ENCODE assay signal across 21 cellular contexts in the genomic region with DNA sequence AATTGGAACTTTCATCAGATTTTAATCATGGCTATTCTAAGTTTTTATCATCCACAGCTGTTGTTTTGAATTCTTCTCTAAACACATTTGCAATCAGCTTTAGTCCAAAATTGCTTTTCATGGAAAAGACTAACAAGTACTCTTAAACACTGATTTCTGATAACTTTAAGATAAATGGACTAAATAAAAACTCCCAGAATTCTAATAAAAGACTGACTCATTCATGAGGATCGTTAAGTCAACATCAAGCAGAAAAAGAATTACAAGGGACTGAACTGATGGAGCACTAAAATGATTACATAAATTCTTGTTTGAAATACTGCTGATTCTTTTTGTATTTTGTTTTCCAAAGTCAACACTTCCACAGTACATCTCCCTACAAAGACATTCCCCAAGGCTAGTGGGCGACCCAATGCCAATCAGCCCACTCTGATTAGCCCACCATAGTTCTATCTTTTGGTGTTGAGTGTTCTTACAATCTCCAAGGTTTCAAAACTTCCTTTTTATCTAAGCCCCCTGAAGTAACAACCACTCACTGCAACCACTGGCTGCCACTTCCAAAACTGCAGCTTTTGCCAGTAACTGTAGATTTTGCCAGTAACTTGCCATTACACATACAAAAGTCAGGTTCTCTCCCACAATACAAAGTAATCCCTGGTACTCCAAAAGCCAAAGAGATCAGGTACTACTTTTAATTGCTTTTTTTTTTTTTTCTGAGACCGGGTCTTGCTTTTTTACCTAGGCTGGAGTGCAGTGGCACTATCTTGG. TPM values are rescaled to one million over a fixed set of nuclear protein-coding genes. Genes with fewer than 3 reads are reported as not detected.
A peak's percentile ranks its signal among the peaks of the same experiment; 100 is the strongest.
DNase-seq lines count a peak whose midpoint lies in the region; ATAC-seq, FAIRE-seq and TF ChIP-seq lines count a peak whose summit lies in the region.
"Had no signal": no experiment of that assay in that cellular context is flagged by ENCODE, and none has a peak within 500 bp of the region (broad histone marks: within the 10 kb centered on the region; RNA-seq: fewer than 3 reads in every experiment).

No MANE protein-coding gene starts in this region.

- peaks cover 2% of the 10 kb centered on the region for H3K4me1 Mint-ChIP-seq in osteocyte (ENCODE audit: unreplicated experiment)

- dilution Hi-C loops in endothelial cell of umbilical vein (cut with MboI; ENCODE audit: extremely low pct_ligation_motif_present, low sequenced_read_pairs), result no loop called here

- no peak for TF ChIP-seq POLR2A in endothelial cell of umbilical vein (IDR thresholded peaks at IDR 0.05; ENCODE audit: low read depth, low read length)

- H3K27me3 Mint-ChIP-seq in osteocyte (ENCODE audit: unreplicated experiment), result peaks cover 37% of the 10 kb centered on the region

- ATAC-seq in HG03354 (IDR thresholded peaks at IDR 0.05; ENCODE audit: poor library complexity, severe bottlenecking, unreplicated experiment), result no peak
- ATAC-seq: CD8-positive, alpha-beta T cell had no signal

- H3K4me1 ChIP-seq in endothelial cell of umbilical vein (ENCODE audit: control insufficient read depth, extremely low read depth, insufficient read depth, low read length), result no peaks in the 10 kb centered on the region

- H3K9me3 Mint-ChIP-seq in osteocyte (ENCODE audit: unreplicated experiment), result no peaks in the 10 kb centered on the region
- H3K9me3 Mint-ChIP-seq: CD8-positive, alpha-beta T cell had no signal

- no peak overlapping the region for H3K27ac Mint-ChIP-seq in osteocyte (ENCODE audit: unreplicated experiment)
- H3K27ac Mint-ChIP-seq: CD8-positive, alpha-beta T cell had no signal

- H3K9me3 ChIP-seq in endothelial cell of umbilical vein (replicated peaks; ENCODE audit: control insufficient read depth, insufficient read depth, low read length), result no peaks in the 10 kb centered on the region

- no peaks in the 10 kb centered on the region for H3K9me1 ChIP-seq in endothelial cell of umbilical vein (replicated peaks; ENCODE audit: control insufficient read depth, extremely low read depth, insufficient read depth, low read length)

- H3K4me2 ChIP-seq in endothelial cell of umbilical vein (ENCODE audit: insufficient read depth, low read length), result no peak overlapping the region

- BruUV-seq in endothelial cell of umbilical vein (replicated peaks; lab: Mats Ljungman, UMichigan), result no TSS peak

- TF ChIP-seq CTCF in BJ (IDR thresholded peaks at IDR 0.05; ENCODE audit: insufficient read depth, low read depth, low read length) (no peak), endothelial cell of umbilical vein (IDR thresholded peaks at IDR 0.05; ENCODE audit: extremely low read depth in 1 of 2, insufficient read depth in 1 of 2, low read depth in 1 of 2, low read length in 2 of 2) (no peak), osteocyte (IDR thresholded peaks at IDR 0.05) (no peak)

- POLR2A ChIA-PET in BJ (lab: Charles Lee) (interaction anchor here (0.7 kb wide), 1 partner anchor 68 kb away, joined by 6 read pairs; no protein-coding TSS in a partner anchor), endothelial cell of umbilical vein (lab: Charles Lee) (no interaction called here)

- intact Hi-C loops in endothelial cell of umbilical vein (cut with micrococcal nuclease), result no loop called here

- H3K79me2 ChIP-seq in endothelial cell of umbilical vein (ENCODE audit: control insufficient read depth, insufficient read depth, low read length), result no peaks in the 10 kb centered on the region

- H4K20me1 ChIP-seq in endothelial cell of umbilical vein (replicated peaks; ENCODE audit: control insufficient read depth, extremely low read depth, insufficient read depth, low read length), result no peaks in the 10 kb centered on the region

- no peak for FAIRE-seq in endothelial cell of umbilical vein (lab: Jason Lieb, UNC)
- FAIRE-seq: GM18507, HTR-8/SVneo had no signal

- H3K27ac ChIP-seq in endothelial cell of umbilical vein (ENCODE audit: insufficient read depth, low read depth, low read length), result no peak overlapping the region

- H3K4me3 ChIP-seq in BJ (ENCODE audit: low read depth, low read length), result no peak overlapping the region
- H3K4me3 ChIP-seq in endothelial cell of umbilical vein (replicated peaks in 1 of 3; ENCODE audit: insufficient read depth in 1 of 3, low read depth in 1 of 3, low read length in 3 of 3), result no peak overlapping the region

- H3K36me3 Mint-ChIP-seq in osteocyte (ENCODE audit: unreplicated experiment), result peaks cover 2% of the 10 kb centered on the region

- CTCF ChIA-PET in BJ (lab: Yijun Ruan, JAX), result no interaction called here
- CTCF ChIA-PET in endothelial cell of umbilical vein (lab: Charles Lee), result no interaction called here

- H3K9ac ChIP-seq in endothelial cell of umbilical vein (replicated peaks; ENCODE audit: extremely low read depth, insufficient read depth, low read length), result no peak overlapping the region

- no peaks in the 10 kb centered on the region for H3K36me3 ChIP-seq in BJ (ENCODE audit: control insufficient read depth, insufficient read depth, low read length)
- H3K36me3 ChIP-seq in endothelial cell of umbilical vein (ENCODE audit: control insufficient read depth in 2 of 2, extremely low read depth in 1 of 2, insufficient read depth in 2 of 2, low read length in 2 of 2), result no peaks in the 10 kb centered on the region

- DNase-seq in BJ (ENCODE audit: low read depth) (peak; percentile 56), HT-29 (ENCODE audit: low spot score) (peak; percentile 18), endothelial cell of umbilical vein (ENCODE audit: low read depth, low spot score) (no peak), osteocyte (ENCODE audit: extremely low spot score, unreplicated experiment) (peak; percentile 27), dedifferentiated amniotic fluid mesenchymal stem cell (ENCODE audit: extremely low spot score) (no peak), DMS 273 treated with DMSO at 0.1 percent for 48 hours (lab: John Stamatoyannopoulos, UW) (no peak), AG20443 (ENCODE audit: low spot score) (no peak)
- DNase-seq: C1 segment of cervical spinal cord; CD8-positive, alpha-beta T cell; DMS153; GOT3; KG1; NCI-H1417 treated with DMSO at 0.1 percent for 48 hours; NCI-H187; NCI-H446 treated with DMSO at 0.1 percent for 48 hours; NCI-H526 treated with DMSO at 0.1 percent for 48 hours; OCI-M1; Right ventricle myocardium superior had no signal

- no peak overlapping the region for H3K4me3 Mint-ChIP-seq in osteocyte (ENCODE audit: unreplicated experiment)
- H3K4me3 Mint-ChIP-seq: CD8-positive, alpha-beta T cell had no signal

- H3K27me3 ChIP-seq in BJ (ENCODE audit: control insufficient read depth, insufficient read depth, low read length), result no peaks in the 10 kb centered on the region
- H3K27me3 ChIP-seq in endothelial cell of umbilical vein (ENCODE audit: control insufficient read depth in 2 of 2, insufficient read depth in 2 of 2, low read length in 2 of 2), result no peaks in the 10 kb centered on the region

- peak overlapping the region; percentile 45 for H2AFZ ChIP-seq in endothelial cell of umbilical vein (ENCODE audit: low read depth, low read length)

TF ChIP-seq in endothelial cell of umbilical vein, 7 proteins besides CTCF, POLR2A, EP300 and RAD21:
- TF ChIP-seq FOS (IDR thresholded peaks at IDR 0.05; ENCODE audit: borderline replicate concordance, insufficient read depth, low read length), result no peak

RNA-seq across cellular contexts. Expression of gene NAA16, which starts 14.0 kb away (rescaled TPM):
- polyA plus RNA-seq in BJ (2011; rRNA removed) (4.8 and 9.1 TPM in 2 replicates), endothelial cell of umbilical vein (5.7 and 8.6 TPM in 2 replicates)
- polyA minus RNA-seq in BJ (2011; rRNA and poly(A)+ RNA removed), result 4.0 and 5.2 TPM in 2 replicates
- 8.0 and 10.9 TPM in 2 replicates for total RNA-seq in HT-29 (2014; rRNA removed; shearing (Covaris generic))
- total RNA-seq in endothelial cell of umbilical vein (24.1 and 26.1 TPM in 2 replicates), osteocyte (15.7 and 22.8 TPM in 2 replicates)
- polyA plus RNA-seq in endothelial cell of umbilical vein (2011; cell fraction: cytosol; rRNA removed), result 5.0 and 6.3 TPM in 2 replicates
- 47.8 and 69.0 TPM in 2 replicates for polyA plus RNA-seq in endothelial cell of umbilical vein (2011; cell fraction: nucleus; rRNA removed)
- polyA plus RNA-seq in endothelial cell of umbilical vein (2012), result 13.2 and 17.7 TPM in 2 replicates
- 11.5 and 12.8 TPM in 2 replicates for polyA minus RNA-seq in endothelial cell of umbilical vein
- polyA minus RNA-seq in endothelial cell of umbilical vein (2011; cell fraction: cytosol; rRNA and poly(A)+ RNA removed), result 8.8 TPM
- 38.2 and 45.8 TPM in 2 replicates for polyA minus RNA-seq in endothelial cell of umbilical vein (2011; cell fraction: nucleus; rRNA and poly(A)+ RNA removed)

RNA-seq across cellular contexts. Expression of gene MTRF1, which starts 33.7 kb away (rescaled TPM):
- polyA plus RNA-seq in BJ (2011; rRNA removed), result 5.2 and 8.7 TPM in 2 replicates
- polyA minus RNA-seq in BJ (2011; rRNA and poly(A)+ RNA removed), result 5.6 and 5.9 TPM in 2 replicates
- total RNA-seq in HT-29 (2014; rRNA removed; shearing (Covaris generic)), result 10.7 and 10.9 TPM in 2 replicates
- 13.3 and 16.3 TPM in 2 replicates for total RNA-seq in endothelial cell of umbilical vein
- polyA plus RNA-seq in endothelial cell of umbilical vein, result 6.5 and 8.0 TPM in 2 replicates
- polyA plus RNA-seq in endothelial cell of umbilical vein (2011; cell fraction: cytosol; rRNA removed), result 7.7 and 8.5 TPM in 2 replicates
- 43.1 and 52.4 TPM in 2 replicates for polyA plus RNA-seq in endothelial cell of umbilical vein (2011; cell fraction: nucleus; rRNA removed)
- 11.9 and 15.6 TPM in 2 replicates for polyA plus RNA-seq in endothelial cell of umbilical vein (2012)
- 6.4 and 11.2 TPM in 2 replicates for polyA minus RNA-seq in endothelial cell of umbilical vein
- polyA minus RNA-seq in endothelial cell of umbilical vein (2011; cell fraction: cytosol; rRNA and poly(A)+ RNA removed), result 7.9 TPM
- polyA minus RNA-seq in endothelial cell of umbilical vein (2011; cell fraction: nucleus; rRNA and poly(A)+ RNA removed), result 15.9 and 25.5 TPM in 2 replicates
- total RNA-seq in osteocyte, result 9.8 and 12.9 TPM in 2 replicates

Comparison
In these comparisons a context has a peak if more than half of its experiments do, and no peak if none do; other contexts are left out.
1. DNase-seq: peak in BJ (single experiment), HT-29 (single experiment) and osteocyte (single experiment); none in endothelial cell of umbilical vein (single experiment), dedifferentiated amniotic fluid mesenchymal stem cell (single experiment), DMS 273 treated with DMSO at 0.1 percent for 48 hours (single experiment) and AG20443 (single experiment).